In genomic region chr20:62777528-62777830, GRCh38 we compare ENCODE assay signal across 1 cellular context.
TF ChIP-seq lines count a peak whose summit lies in the region.

No MANE protein-coding gene starts in this region.

TF ChIP-seq in HCT116, 20 proteins besides CTCF, POLR2A, EP300 and RAD21:
- TF ChIP-seq SP1 (IDR thresholded peaks at IDR 0.05; ENCODE audit: low read depth) (no peak), EZH2phosphoT487 (IDR thresholded peaks at IDR 0.05; ENCODE audit: borderline replicate concordance) (no peak), ZFX (IDR thresholded peaks at IDR 0.05) (no peak), CBX3 (IDR thresholded peaks at IDR 0.05; ENCODE audit: low read depth) (no peak), ZBTB33 (IDR thresholded peaks at IDR 0.05; ENCODE audit: extremely low read depth, insufficient replicate concordance, low read length) (no peak), REST (IDR thresholded peaks at IDR 0.05; ENCODE audit: low read depth) (no peak), YY1 (IDR thresholded peaks at IDR 0.05; ENCODE audit: extremely low read depth, insufficient replicate concordance, low read depth, low read length) (no peak), EZH2 (IDR thresholded peaks at IDR 0.05) (no peak), FOSL1 (IDR thresholded peaks at IDR 0.05; ENCODE audit: low read depth) (no peak), ATF3 (IDR thresholded peaks at IDR 0.05) (no peak), SIN3A (IDR thresholded peaks at IDR 0.05; ENCODE audit: low read depth) (no peak), MAX (IDR thresholded peaks at IDR 0.05) (no peak), ZNF274 (IDR thresholded peaks at IDR 0.05; ENCODE audit: low read depth, low read length) (no peak), SRF (IDR thresholded peaks at IDR 0.05; ENCODE audit: low read depth) (no peak)
